Comparison of ENCODE assay signal across 17 cellular contexts in genomic region chr15:88090406-88091085, GRCh38.
DNase-seq lines count a peak whose midpoint lies in the region; ATAC-seq and TF ChIP-seq lines count a peak whose summit lies in the region.
"Had no signal": no experiment of that assay in that cellular context is flagged by ENCODE, and none has a peak within 500 bp of the region (broad histone marks: within the 10 kb centered on the region; RNA-seq: fewer than 3 reads in every experiment).

No MANE protein-coding gene starts in this region.

- H3K27me3 ChIP-seq in left ventricle myocardium inferior (ENCODE audit: low read depth) (peaks cover 17% of the 10 kb centered on the region), tibial artery (no peaks in the 10 kb centered on the region), aorta (ENCODE audit: control insufficient read depth in 1 of 2, insufficient read depth in 2 of 2, low read length in 1 of 2) (no peaks in the 10 kb centered on the region), gastroesophageal sphincter (peaks cover 16% of the 10 kb centered on the region)

- ATAC-seq in Right ventricle myocardium superior (ENCODE audit: poor library complexity): peak; percentile 78
- ATAC-seq in aorta (ENCODE audit: low FRiP score): no peak
- no peak for ATAC-seq in gastroesophageal sphincter

- H3K36me3 ChIP-seq in left ventricle myocardium inferior (no peaks in the 10 kb centered on the region), tibial artery (peaks cover 0 to 3% (median 0%) of the 10 kb centered on the region in 3 donors), aorta (ENCODE audit: control insufficient read depth in 1 of 2, insufficient read depth in 2 of 2, low read length in 1 of 2) (peaks cover 0 to 2% of the 10 kb centered on the region in 2 donors), gastroesophageal sphincter (no peaks in the 10 kb centered on the region)

- no peak for TF ChIP-seq POLR2A in gastroesophageal sphincter (IDR thresholded peaks at IDR 0.05)

- H3K9me3 ChIP-seq in left ventricle myocardium inferior (replicated peaks) (peaks cover 5% of the 10 kb centered on the region), tibial artery (no peaks in the 10 kb centered on the region), aorta (ENCODE audit: control insufficient read depth, low read length) (no peaks in the 10 kb centered on the region), gastroesophageal sphincter (peaks cover 0 to 8% (median 0%) of the 10 kb centered on the region in 3 donors)
- H3K9me3 ChIP-seq: A549 had no signal

- 7 to 9% methylated on average over 8 of the region's 8 CpGs for WGBS in aorta, 2 donors
- 28 to 33% methylated on average over 6 to 8 of the region's 8 CpGs for WGBS in gastroesophageal sphincter (ENCODE audit: low coverage in 1 of 2), 2 donors

- peaks cover 9% of the 10 kb centered on the region for H3K4me1 ChIP-seq in left ventricle myocardium inferior
- peaks cover 0 to 52% (median 26%) of the 10 kb centered on the region in 4 donors for H3K4me1 ChIP-seq in tibial artery
- peaks cover 4 to 7% of the 10 kb centered on the region in 2 donors for H3K4me1 ChIP-seq in aorta (ENCODE audit: control insufficient read depth in 1 of 2, insufficient read depth in 2 of 2, low read length in 2 of 2)
- peaks cover 0 to 16% (median 0%) of the 10 kb centered on the region in 3 donors for H3K4me1 ChIP-seq in gastroesophageal sphincter

- DNase-seq in Right ventricle myocardium superior: peak; percentile 49
- DNase-seq in left ventricle myocardium inferior: no peak
- peak; percentile 44 for DNase-seq in fibroblast of the aortic adventitia (ENCODE audit: low read depth)
- peak; percentile 59 for DNase-seq in mesenteric fat pad (ENCODE audit: low spot score)
- no peak for DNase-seq in tibial artery
- no peak for DNase-seq in aorta
- DNase-seq in COR-L47 (lab: John Stamatoyannopoulos, UW): no peak
- DNase-seq: Calu3, DND-41, H9, IMR-90, Kasumi-1, NCI-H1417 treated with DMSO at 0.1 percent for 48 hours, NCI-H2081, NCI-H510A treated with DMSO at 0.1 percent for 48 hours had no signal

- TF ChIP-seq CTCF in left ventricle myocardium inferior (IDR thresholded peaks at IDR 0.05; ENCODE audit: borderline replicate concordance): no peak
- no peak for TF ChIP-seq CTCF in fibroblast of the aortic adventitia (IDR thresholded peaks at IDR 0.05; ENCODE audit: insufficient read depth, low read length)
- TF ChIP-seq CTCF in tibial artery (IDR thresholded peaks at IDR 0.05): no peak
- no peak for TF ChIP-seq CTCF in gastroesophageal sphincter (IDR thresholded peaks at IDR 0.05)

- H3K27ac ChIP-seq in left ventricle myocardium inferior (replicated peaks): no peak overlapping the region
- peak overlapping the region; percentile 39 to 45 for H3K27ac ChIP-seq in tibial artery
- H3K27ac ChIP-seq in aorta (ENCODE audit: low read depth in 1 of 2, low read length in 2 of 2): peak overlapping the region in 1 of 2 donors; percentile 0
- no peak overlapping the region for H3K27ac ChIP-seq in gastroesophageal sphincter
- H3K27ac ChIP-seq: A549 had no signal

- intact Hi-C loops in Right ventricle myocardium superior (cut with DNase I): no loop called here
- intact Hi-C loops in left ventricle myocardium inferior (cut with micrococcal nuclease): no loop called here
- intact Hi-C loops in tibial artery (cut with DNase I; ENCODE audit: low total_unique reads): no loop called here
- intact Hi-C loops in aorta (cut with DNase I): no loop called here

- H3K4me3 ChIP-seq in left ventricle myocardium inferior (no peak overlapping the region), fibroblast of the aortic adventitia (ENCODE audit: low read depth, low read length) (no peak overlapping the region), tibial artery (no peak overlapping the region), aorta (ENCODE audit: low read length in 2 of 2) (no peak overlapping the region), gastroesophageal sphincter (no peak overlapping the region)
- H3K4me3 ChIP-seq: A549 had no signal

- TF ChIP-seq EP300 in gastroesophageal sphincter (IDR thresholded peaks at IDR 0.05): no peak

Comparison
In these comparisons a context has a peak if more than half of its experiments do, and no peak if none do; other contexts are left out.
1. DNase-seq: peak in Right ventricle myocardium superior (single experiment), fibroblast of the aortic adventitia (single experiment) and mesenteric fat pad (single experiment); none in left ventricle myocardium inferior (single experiment), tibial artery (0 of 2), aorta (0 of 2) and COR-L47 (single experiment).
2. H3K27ac ChIP-seq: peak in tibial artery (2 of 2); none in left ventricle myocardium inferior (single experiment) and gastroesophageal sphincter (0 of 4).